Comparison of ENCODE assay signal across 11 cellular contexts in the genomic region with DNA sequence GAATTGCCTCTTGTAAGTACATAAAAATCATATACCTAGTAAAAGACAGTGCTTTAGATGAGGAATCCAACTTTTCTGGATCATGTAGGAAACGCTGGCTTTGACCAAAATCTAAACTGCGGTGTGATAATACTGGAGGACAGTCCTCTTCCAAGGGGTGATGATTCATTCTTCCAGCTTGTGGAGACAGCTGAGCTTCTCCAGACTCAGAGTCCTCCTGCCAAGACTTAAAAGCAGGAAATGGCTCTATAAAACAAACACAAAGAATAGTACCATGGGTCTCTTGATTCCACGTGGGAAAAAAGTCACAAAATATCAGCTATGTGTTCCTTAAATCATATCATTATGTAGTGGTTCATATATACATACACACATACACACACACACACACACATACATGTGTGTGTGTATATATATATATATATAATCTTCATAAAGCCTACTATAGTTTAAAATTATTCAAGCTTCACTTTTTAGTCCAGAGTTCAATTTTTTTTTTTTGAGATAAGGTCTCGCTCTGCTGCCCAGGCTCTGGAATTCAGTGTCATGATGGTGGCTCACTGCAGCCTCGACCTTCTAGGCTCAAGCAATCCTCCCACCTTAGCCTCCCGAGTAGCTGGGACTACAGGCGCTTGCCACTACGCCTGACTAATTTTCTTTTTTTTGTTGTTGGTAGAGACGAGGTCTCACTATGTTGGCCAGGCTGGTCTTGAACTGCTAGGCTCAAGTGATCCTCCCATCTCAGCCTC.
DNase-seq lines count a peak whose midpoint lies in the region; ATAC-seq, FAIRE-seq and TF ChIP-seq lines count a peak whose summit lies in the region.
"Had no signal": no experiment of that assay in that cellular context is flagged by ENCODE, and none has a peak within 500 bp of the region (broad histone marks: within the 10 kb centered on the region; RNA-seq: fewer than 3 reads in every experiment).

No MANE protein-coding gene starts in this region.

- no peaks in the 10 kb centered on the region for H3K9me3 ChIP-seq in muscle layer of duodenum (ENCODE audit: control insufficient read depth in 1 of 2, low read length in 2 of 2)
- H3K9me3 ChIP-seq: HAP-1 had no signal

- peak overlapping the region; percentile 16 for H3K27ac ChIP-seq in muscle layer of duodenum (ENCODE audit: low read length)
- H3K27ac ChIP-seq: WERI-Rb-1 had no signal

- no peak for ATAC-seq in HG02798 (IDR thresholded peaks at IDR 0.05; ENCODE audit: poor library complexity, unreplicated experiment)
- no peak for ATAC-seq in HG02610 (IDR thresholded peaks at IDR 0.05; ENCODE audit: unreplicated experiment)
- no peak for ATAC-seq in GM19035 (IDR thresholded peaks at IDR 0.05; ENCODE audit: unreplicated experiment)

- peak; percentile 74 for DNase-seq in AG08396 (ENCODE audit: low spot score)
- peak; percentile 39 to 73 for DNase-seq in NCI-H446 (lab: John Stamatoyannopoulos, UW)
- DNase-seq in epithelial cell of esophagus (ENCODE audit: low read depth), result peak; percentile 67
- DNase-seq in GM19239 (ENCODE audit: insufficient read length, low spot score), result no peak
- DNase-seq: DND-41, WERI-Rb-1 had no signal

- peaks cover 6 to 27% of the 10 kb centered on the region in 2 donors for H3K36me3 ChIP-seq in muscle layer of duodenum (ENCODE audit: control insufficient read depth in 1 of 2, insufficient read depth in 2 of 2, low read length in 2 of 2)

- no peak overlapping the region for H3K4me3 ChIP-seq in epithelial cell of esophagus (ENCODE audit: low read length)
- H3K4me3 ChIP-seq in muscle layer of duodenum (ENCODE audit: low read depth in 1 of 2, low read length in 2 of 2), result no peak overlapping the region
- H3K4me3 ChIP-seq: HAP-1 had no signal

- TF ChIP-seq CTCF in epithelial cell of esophagus (IDR thresholded peaks at IDR 0.05; ENCODE audit: insufficient read depth, low read depth, low read length, missing control alignments), result no peak

- FAIRE-seq in GM19239 (lab: Jason Lieb, UNC), result no peak

- no peaks in the 10 kb centered on the region for H3K27me3 ChIP-seq in muscle layer of duodenum (ENCODE audit: low read depth, low read length)

- H3K4me1 ChIP-seq in muscle layer of duodenum (ENCODE audit: control insufficient read depth in 1 of 2, insufficient read depth in 2 of 2, low read length in 2 of 2), result peaks cover 7 to 12% of the 10 kb centered on the region in 2 donors
- H3K4me1 ChIP-seq: HAP-1 had no signal
